Comparison of ENCODE assay signal across 19 cellular contexts in genomic region chr10:35911954-35912353, GRCh38.
"Had no signal": no experiment of that assay in that cellular context is flagged by ENCODE, and none has a peak within 500 bp of the region (broad histone marks: within the 10 kb centered on the region; RNA-seq: fewer than 3 reads in every experiment).

No MANE protein-coding gene starts in this region.

- H3K4me3 Mint-ChIP-seq: immature natural killer cell; naive thymus-derived CD4-positive, alpha-beta T cell; nephron progenitor cell; stimulated activated naive B cell treated with anti-CD40 and anti-IgM and Interleukin-4, amounts not matched to agents 10 μg/mL and 1 μg/mL and 100 μg/mL, for 72 hours; stimulated activated naive CD8-positive, alpha-beta T cell treated with anti-CD3 and anti-CD28 coated beads, Interleukin-15, amount 100 ng/mL, for 72 hours had no signal

- H3K4me3 ChIP-seq: gastroesophageal sphincter, left ventricle myocardium inferior, lower lobe of right lung, testis, tibial nerve, upper lobe of right lung had no signal

- H3K9me3 Mint-ChIP-seq: nephron progenitor cell; stimulated activated naive B cell treated with anti-CD40 and anti-IgM and Interleukin-4, amounts not matched to agents 10 μg/mL and 1 μg/mL and 100 μg/mL, for 72 hours had no signal

- H3K9me3 ChIP-seq: gastroesophageal sphincter, left ventricle myocardium inferior, lower lobe of right lung, testis, tibial nerve, upper lobe of right lung had no signal

- H3K27me3 ChIP-seq: dorsolateral prefrontal cortex, gastroesophageal sphincter, testis, tibial nerve, upper lobe of right lung had no signal

- ATAC-seq: gastroesophageal sphincter; left cardiac atrium; naive thymus-derived CD4-positive, alpha-beta T cell; stimulated activated naive B cell treated with anti-CD40 and anti-IgM and Interleukin-4, amounts not matched to agents 10 μg/mL and 1 μg/mL and 100 μg/mL, for 72 hours; stimulated activated naive CD8-positive, alpha-beta T cell treated with anti-CD3 and anti-CD28 coated beads, Interleukin-15, amount 100 ng/mL, for 72 hours had no signal

- H3K27ac ChIP-seq: dorsolateral prefrontal cortex, gastroesophageal sphincter, left ventricle myocardium inferior, lower lobe of right lung, tibial nerve, upper lobe of right lung had no signal

- H3K36me3 ChIP-seq: gastroesophageal sphincter, left ventricle myocardium inferior, lower lobe of right lung, tibial nerve, upper lobe of right lung had no signal

- H3K27ac Mint-ChIP-seq: immature natural killer cell; naive thymus-derived CD4-positive, alpha-beta T cell; nephron progenitor cell; stimulated activated naive B cell treated with anti-CD40 and anti-IgM and Interleukin-4, amounts not matched to agents 10 μg/mL and 1 μg/mL and 100 μg/mL, for 72 hours; stimulated activated naive CD8-positive, alpha-beta T cell treated with anti-CD3 and anti-CD28 coated beads, Interleukin-15, amount 100 ng/mL, for 72 hours had no signal

- H3K4me1 Mint-ChIP-seq: immature natural killer cell; naive thymus-derived CD4-positive, alpha-beta T cell; stimulated activated naive B cell treated with anti-CD40 and anti-IgM and Interleukin-4, amounts not matched to agents 10 μg/mL and 1 μg/mL and 100 μg/mL, for 72 hours; stimulated activated naive CD8-positive, alpha-beta T cell treated with anti-CD3 and anti-CD28 coated beads, Interleukin-15, amount 100 ng/mL, for 72 hours had no signal

- H3K36me3 Mint-ChIP-seq: immature natural killer cell; stimulated activated naive B cell treated with anti-CD40 and anti-IgM and Interleukin-4, amounts not matched to agents 10 μg/mL and 1 μg/mL and 100 μg/mL, for 72 hours had no signal

- DNase-seq: cortex of kidney; dorsolateral prefrontal cortex; effector CD8-positive, alpha-beta T cell; immature natural killer cell; kidney; left cardiac atrium; left ventricle myocardium inferior; lower lobe of right lung; naive thymus-derived CD4-positive, alpha-beta T cell; nephron progenitor cell; posterior cingulate gyrus; stimulated activated CD4-positive, alpha-beta T cell treated with anti-CD3 and anti-CD28 coated beads, Interleukin-2, amount 100 ng/mL, for 24 hours; stimulated activated CD4-positive, alpha-beta T cell treated with anti-CD3 and anti-CD28 coated beads, Interleukin-4, amount 100 ng/mL, for 4 hours; stimulated activated naive B cell treated with anti-CD40 and anti-IgM and Interleukin-4, amounts not matched to agents 10 μg/mL and 1 μg/mL and 100 μg/mL, for 72 hours; stimulated activated naive CD8-positive, alpha-beta T cell treated with anti-CD3 and anti-CD28 coated beads, Interleukin-15, amount 100 ng/mL, for 72 hours; testis; upper lobe of right lung had no signal
